In genomic region chr19:13401388-13401787, GRCh38 we compare ENCODE assay signal across 12 cellular contexts.
DNase-seq lines count a peak whose midpoint lies in the region; ATAC-seq and TF ChIP-seq lines count a peak whose summit lies in the region.
"Had no signal": no experiment of that assay in that cellular context is flagged by ENCODE, and none has a peak within 500 bp of the region (broad histone marks: within the 10 kb centered on the region; RNA-seq: fewer than 3 reads in every experiment).

No MANE protein-coding gene starts in this region.

- intact Hi-C loops in Calu3 (cut with micrococcal nuclease; ENCODE audit: unreplicated experiment): no loop called here

- CTCF ChIA-PET in Calu3 (lab: Charles Lee): no interaction called here
- CTCF ChIA-PET in CD8-positive, alpha-beta memory T cell (lab: Charles Lee): no interaction called here

- H3K27me3 ChIP-seq in SJCRH30: no peaks in the 10 kb centered on the region
- H3K27me3 ChIP-seq in CD8-positive, alpha-beta memory T cell (ENCODE audit: insufficient read depth, low read length, poor library complexity, severe bottlenecking): peaks cover 4% of the 10 kb centered on the region

- no peak overlapping the region for H3K27ac ChIP-seq in SJCRH30
- H3K27ac ChIP-seq in CD8-positive, alpha-beta memory T cell (ENCODE audit: low read depth, low read length): no peak overlapping the region
- H3K27ac ChIP-seq: left lung had no signal

- H3K4me3 ChIP-seq in SJCRH30: no peak overlapping the region
- H3K4me3 ChIP-seq in fibroblast of the aortic adventitia (ENCODE audit: low read depth, low read length): no peak overlapping the region
- H3K4me3 ChIP-seq in CD8-positive, alpha-beta memory T cell (ENCODE audit: low read length): no peak overlapping the region
- H3K4me3 ChIP-seq: left lung had no signal

- H3K4me1 Mint-ChIP-seq in Calu3 (ENCODE audit: low read depth, unreplicated experiment) (peaks cover 9% of the 10 kb centered on the region), HFFc6 (ENCODE audit: low read depth) (peaks cover 56% of the 10 kb centered on the region)
- peaks cover 0 to 5% (median 0%) of the 10 kb centered on the region in 3 donors for H3K4me1 Mint-ChIP-seq in CD8-positive, alpha-beta memory T cell

- peaks cover 6% of the 10 kb centered on the region for H3K27me3 Mint-ChIP-seq in Calu3 (ENCODE audit: unreplicated experiment)
- H3K27me3 Mint-ChIP-seq in HFFc6 (ENCODE audit: insufficient read depth): peaks cover 7% of the 10 kb centered on the region; the same call in 1 of the 2 replicates
- H3K27me3 Mint-ChIP-seq in CD8-positive, alpha-beta memory T cell: peaks cover 17 to 43% of the 10 kb centered on the region in 2 donors

- H3K9me3 ChIP-seq in SJCRH30 (replicated peaks): no peaks in the 10 kb centered on the region
- H3K9me3 ChIP-seq in CD8-positive, alpha-beta memory T cell (ENCODE audit: low read length): peaks cover 8% of the 10 kb centered on the region

- BruUV-seq in Calu3 (replicated peaks; lab: Mats Ljungman, UMichigan): no TSS peak

- peak; percentile 26 for DNase-seq in Calu3
- DNase-seq in HFFc6: peak; percentile 35
- DNase-seq in SJCRH30: peak; percentile 11 to 33
- DNase-seq in fibroblast of the aortic adventitia (ENCODE audit: low read depth): peak; percentile 30
- no peak for DNase-seq in CD8-positive, alpha-beta memory T cell
- DNase-seq in stimulated activated CD4-positive, alpha-beta T cell treated with anti-CD3 and anti-CD28 coated beads, Interleukin-1b, Interleukin-23, amount 100 ng/mL, for 48 hours: no peak
- DNase-seq: effector CD4-positive, alpha-beta T cell; Kasumi-1; left lung had no signal

- H3K4me3 Mint-ChIP-seq in Calu3 (ENCODE audit: low read depth, unreplicated experiment) (no peak overlapping the region), HFFc6 (no peak overlapping the region)
- H3K4me3 Mint-ChIP-seq in CD8-positive, alpha-beta memory T cell: no peak overlapping the region

- TF ChIP-seq CTCF in Calu3 (IDR thresholded peaks at IDR 0.05; ENCODE audit: unreplicated experiment) (no peak), HFFc6 (IDR thresholded peaks at IDR 0.05) (no peak), fibroblast of the aortic adventitia (IDR thresholded peaks at IDR 0.05; ENCODE audit: insufficient read depth, low read length) (no peak)

- no peaks in the 10 kb centered on the region for H3K36me3 ChIP-seq in SJCRH30
- H3K36me3 ChIP-seq in CD8-positive, alpha-beta memory T cell (ENCODE audit: insufficient read depth, low read length): no peaks in the 10 kb centered on the region
- H3K36me3 ChIP-seq: left lung had no signal

- ATAC-seq in HG02938 (IDR thresholded peaks at IDR 0.05; ENCODE audit: unreplicated experiment) (no peak), HG03139 (IDR thresholded peaks at IDR 0.05; ENCODE audit: unreplicated experiment) (no peak)
- ATAC-seq: left lung had no signal

- POLR2A ChIA-PET in CD8-positive, alpha-beta memory T cell (lab: Charles Lee): no interaction called here

- H3K4me1 ChIP-seq in SJCRH30: no peaks in the 10 kb centered on the region
- no peaks in the 10 kb centered on the region for H3K4me1 ChIP-seq in CD8-positive, alpha-beta memory T cell (ENCODE audit: insufficient read depth, low read length)
- H3K4me1 ChIP-seq: left lung had no signal

- H3K27ac Mint-ChIP-seq in Calu3 (ENCODE audit: unreplicated experiment) (no peak overlapping the region), HFFc6 (peak overlapping the region; percentile 58)
- H3K27ac Mint-ChIP-seq in CD8-positive, alpha-beta memory T cell: no peak overlapping the region
- H3K27ac Mint-ChIP-seq: progenitor cell of endocrine pancreas had no signal

- H3K36me3 Mint-ChIP-seq in Calu3 (ENCODE audit: insufficient read depth, unreplicated experiment) (no peaks in the 10 kb centered on the region), HFFc6 (ENCODE audit: low read depth) (peaks cover 13% of the 10 kb centered on the region; the same call in 1 of the 2 replicates)
- H3K36me3 Mint-ChIP-seq in CD8-positive, alpha-beta memory T cell: no peaks in the 10 kb centered on the region

- no peaks in the 10 kb centered on the region for H3K9me3 Mint-ChIP-seq in Calu3 (ENCODE audit: low read depth, unreplicated experiment)
- no peaks in the 10 kb centered on the region; the same call in none of the 2 replicates for H3K9me3 Mint-ChIP-seq in HFFc6
- peaks cover 2 to 12% (median 5%) of the 10 kb centered on the region in 5 donors for H3K9me3 Mint-ChIP-seq in CD8-positive, alpha-beta memory T cell

Comparison
In these comparisons a context has a peak if more than half of its experiments do, and no peak if none do; other contexts are left out.
1. DNase-seq: peak in Calu3 (single experiment), HFFc6 (single experiment), SJCRH30 (2 of 2) and fibroblast of the aortic adventitia (single experiment); none in CD8-positive, alpha-beta memory T cell (0 of 5) and stimulated activated CD4-positive, alpha-beta T cell treated with anti-CD3 and anti-CD28 coated beads, Interleukin-1b, Interleukin-23, amount 100 ng/mL, for 48 hours (single experiment).